ENCODE assay signal across 8 cellular contexts in genomic region chr12:68932123-68932700, GRCh38. TPM values are rescaled to one million over a fixed set of nuclear protein-coding genes. Genes with fewer than 3 reads are reported as not detected.
DNase-seq lines count a peak whose midpoint lies in the region; ATAC-seq and TF ChIP-seq lines count a peak whose summit lies in the region.

No MANE protein-coding gene starts in this region.

- H3K36me3 ChIP-seq in gastrocnemius medialis, result no peaks in the 10 kb centered on the region

- no peaks in the 10 kb centered on the region for H3K27me3 ChIP-seq in right cardiac atrium (ENCODE audit: control insufficient read depth, insufficient read depth)
- H3K27me3 ChIP-seq in gastrocnemius medialis, result peaks cover 0 to 10% (median 0%) of the 10 kb centered on the region in 3 donors

- no peak for TF ChIP-seq POLR2A in gastrocnemius medialis (IDR thresholded peaks at IDR 0.05)

- H3K9me3 ChIP-seq in right cardiac atrium (ENCODE audit: control insufficient read depth, low read length), result no peaks in the 10 kb centered on the region
- H3K9me3 ChIP-seq in gastrocnemius medialis, result no peaks in the 10 kb centered on the region

- TF ChIP-seq CTCF in gastrocnemius medialis (IDR thresholded peaks at IDR 0.05 in 4 of 5, conservative IDR thresholded peaks at IDR 0.05 in 1 of 5), result no peak

- in situ Hi-C loops in gastrocnemius medialis (cut with MboI; ENCODE audit: low sequenced_read_pairs in 4 of 4), result no loop called here

- intact Hi-C loops in activated T-helper 2 cell treated with anti-CD3 and anti-CD28 coated beads, Interferon-gamma antibody, Interleukin-2, Interleukin-4, amounts not matched to agents 10 μg/mL and 5 μg/mL and 100 μg/mL, durations not matched to agents 14 hours and 24 hours and 36 hours (cut with micrococcal nuclease), result loop anchor here (1.0 to 10.0 kb wide), 7 partner anchors 13 to 323 kb away; partner anchors contain the start of gene MDM2
- intact Hi-C loops in right cardiac atrium (cut with DNase I) (no loop called here), gastrocnemius medialis (cut with DNase I; ENCODE audit: low total_unique reads) (no loop called here)

- peak overlapping the region; percentile 96 for H3K4me3 Mint-ChIP-seq in activated T-helper 2 cell treated with anti-CD3 and anti-CD28 coated beads, Interferon-gamma antibody, Interleukin-2, Interleukin-4, amounts not matched to agents 10 μg/mL and 5 μg/mL and 100 μg/mL, durations not matched to agents 14 hours and 24 hours and 36 hours (ENCODE audit: low read depth)

- H3K4me3 ChIP-seq in right cardiac atrium (ENCODE audit: low read length) (peak overlapping the region; percentile 56), gastrocnemius medialis (peak overlapping the region; percentile 59 to 70 (median 64))

- peak; percentile 60 for DNase-seq in DMS53 treated with DMSO at 0.1 percent for 48 hours (lab: John Stamatoyannopoulos, UW; ENCODE audit: unreplicated experiment)
- DNase-seq in activated T-helper 2 cell treated with anti-CD3 and anti-CD28 coated beads, Interferon-gamma antibody, Interleukin-2, Interleukin-4, amounts not matched to agents 10 μg/mL and 5 μg/mL and 100 μg/mL, durations not matched to agents 14 hours and 24 hours and 36 hours (ENCODE audit: low spot score), result peak; percentile 23
- DNase-seq in right cardiac atrium, result no peak
- DNase-seq in gastrocnemius medialis, result no peak
- DNase-seq in NCI-H1930 (lab: John Stamatoyannopoulos, UW), result no peak
- DNase-seq in NCI-H2029 (lab: John Stamatoyannopoulos, UW), result no peak

- peak overlapping the region; percentile 84 for H3K27ac Mint-ChIP-seq in activated T-helper 2 cell treated with anti-CD3 and anti-CD28 coated beads, Interferon-gamma antibody, Interleukin-2, Interleukin-4, amounts not matched to agents 10 μg/mL and 5 μg/mL and 100 μg/mL, durations not matched to agents 14 hours and 24 hours and 36 hours

- H3K4me1 Mint-ChIP-seq in activated T-helper 2 cell treated with anti-CD3 and anti-CD28 coated beads, Interferon-gamma antibody, Interleukin-2, Interleukin-4, amounts not matched to agents 10 μg/mL and 5 μg/mL and 100 μg/mL, durations not matched to agents 14 hours and 24 hours and 36 hours (ENCODE audit: low read depth), result peaks cover 24% of the 10 kb centered on the region

- peaks cover 40% of the 10 kb centered on the region for H3K36me3 Mint-ChIP-seq in activated T-helper 2 cell treated with anti-CD3 and anti-CD28 coated beads, Interferon-gamma antibody, Interleukin-2, Interleukin-4, amounts not matched to agents 10 μg/mL and 5 μg/mL and 100 μg/mL, durations not matched to agents 14 hours and 24 hours and 36 hours (ENCODE audit: low read depth)

- peak; percentile 46 for ATAC-seq in GM21360 (IDR thresholded peaks at IDR 0.05; ENCODE audit: unreplicated experiment)
- peak; percentile 16 for ATAC-seq in HG03521 (IDR thresholded peaks at IDR 0.05; ENCODE audit: unreplicated experiment)
- ATAC-seq in right cardiac atrium, result peak; percentile 37 to 47
- ATAC-seq in gastrocnemius medialis, result no peak

- H3K27ac ChIP-seq in right cardiac atrium (ENCODE audit: low read length) (no peak overlapping the region), gastrocnemius medialis (peak overlapping the region in 3 of 4 donors; percentile 65 to 72 (median 66))

- H3K4me1 ChIP-seq in right cardiac atrium (ENCODE audit: control insufficient read depth, insufficient read depth, low read length), result peaks cover 4% of the 10 kb centered on the region
- peaks cover 3% of the 10 kb centered on the region in 2 donors for H3K4me1 ChIP-seq in gastrocnemius medialis

- no peaks in the 10 kb centered on the region for H3K27me3 Mint-ChIP-seq in activated T-helper 2 cell treated with anti-CD3 and anti-CD28 coated beads, Interferon-gamma antibody, Interleukin-2, Interleukin-4, amounts not matched to agents 10 μg/mL and 5 μg/mL and 100 μg/mL, durations not matched to agents 14 hours and 24 hours and 36 hours (ENCODE audit: low read depth)

- 20% methylated on average over 9 of the region's 9 CpGs for WGBS in right cardiac atrium

- peaks cover 11% of the 10 kb centered on the region for H3K9me3 Mint-ChIP-seq in activated T-helper 2 cell treated with anti-CD3 and anti-CD28 coated beads, Interferon-gamma antibody, Interleukin-2, Interleukin-4, amounts not matched to agents 10 μg/mL and 5 μg/mL and 100 μg/mL, durations not matched to agents 14 hours and 24 hours and 36 hours

RNA-seq across cellular contexts. Expression of gene CPM, which starts 0.8 kb away (rescaled TPM):
- 48.1 and 49.7 TPM in 2 replicates for total RNA-seq in activated T-helper 2 cell treated with anti-CD3 and anti-CD28 coated beads, Interferon-gamma antibody, Interleukin-2, Interleukin-4, amounts not matched to agents 10 μg/mL and 5 μg/mL and 100 μg/mL, durations not matched to agents 14 hours and 24 hours and 36 hours
- total RNA-seq in right cardiac atrium (10 to 100 TPM in 2 of 4 donors, 1 to 10 TPM in 2; 7.8 to 14.3 (median 10.5) TPM), gastrocnemius medialis (10 to 100 TPM; 12.9 to 78.4 (median 18.6) TPM)
- polyA plus RNA-seq in right cardiac atrium, result 5.8 TPM

Comparison
In these comparisons a context has a peak if more than half of its experiments do, and no peak if none do; other contexts are left out.
1. DNase-seq: peak in DMS53 treated with DMSO at 0.1 percent for 48 hours (single experiment) and activated T-helper 2 cell treated with anti-CD3 and anti-CD28 coated beads, Interferon-gamma antibody, Interleukin-2, Interleukin-4, amounts not matched to agents 10 μg/mL and 5 μg/mL and 100 μg/mL, durations not matched to agents 14 hours and 24 hours and 36 hours (single experiment); none in right cardiac atrium (0 of 3), gastrocnemius medialis (0 of 2), NCI-H1930 (0 of 2) and NCI-H2029 (single experiment).
2. ATAC-seq: peak in GM21360 (single experiment), HG03521 (single experiment) and right cardiac atrium (2 of 2); none in gastrocnemius medialis (0 of 2).